12 cellular contexts compared by ENCODE assay signal in genomic region chr7:74464931-74465906, GRCh38. TPM values are rescaled to one million over a fixed set of nuclear protein-coding genes. Genes with fewer than 3 reads are reported as not detected.
A peak's percentile ranks its signal among the peaks of the same experiment; 100 is the strongest.
DNase-seq lines count a peak whose midpoint lies in the region; ATAC-seq and TF ChIP-seq lines count a peak whose summit lies in the region.
"Had no signal": no experiment of that assay in that cellular context is flagged by ENCODE, and none has a peak within 500 bp of the region (broad histone marks: within the 10 kb centered on the region; RNA-seq: fewer than 3 reads in every experiment).

No MANE protein-coding gene starts in this region.

- H3K27me3 Mint-ChIP-seq in activated CD4-positive, alpha-beta T cell treated with anti-CD3 and anti-CD28 coated beads, Interleukin-2, amount 10 ng/mL, durations not matched to agents 7 days and 5 days: no peaks in the 10 kb centered on the region
- H3K27me3 Mint-ChIP-seq in activated CD4-positive, alpha-beta T cell treated with anti-CD3 and anti-CD28 coated beads for 36 hours: no peaks in the 10 kb centered on the region

- H3K27ac ChIP-seq in RWPE1: peak overlapping the region; percentile 95
- H3K27ac ChIP-seq in left lung: no peak overlapping the region
- H3K27ac ChIP-seq in suprapubic skin: peak overlapping the region; percentile 81

- TF ChIP-seq POLR2A in suprapubic skin (IDR thresholded peaks at IDR 0.05): no peak

- CTCF ChIA-PET in activated CD4-positive, alpha-beta T cell treated with anti-CD3 and anti-CD28 coated beads, Interleukin-2, amount 10 ng/mL, durations not matched to agents 7 days and 5 days (lab: Charles Lee): no interaction called here
- CTCF ChIA-PET in activated CD4-positive, alpha-beta T cell treated with anti-CD3 and anti-CD28 coated beads for 36 hours (lab: Charles Lee): no interaction called here
- CTCF ChIA-PET in RWPE1 (lab: Yijun Ruan, JAX): interaction anchor here (0.5 to 1.3 kb wide), 4 partner anchors 47 to 259 kb away, joined by 3 to 4 read pairs (median 3); no protein-coding TSS in a partner anchor

- H3K27me3 ChIP-seq in left lung (no peaks in the 10 kb centered on the region), suprapubic skin (no peaks in the 10 kb centered on the region)

- TF ChIP-seq CTCF in RWPE1 (conservative IDR thresholded peaks at IDR 0.05; ENCODE audit: low read depth) (no peak), left lung (IDR thresholded peaks at IDR 0.05) (no peak), suprapubic skin (IDR thresholded peaks at IDR 0.05) (no peak)

- no peak overlapping the region for H3K4me3 Mint-ChIP-seq in activated CD4-positive, alpha-beta T cell treated with anti-CD3 and anti-CD28 coated beads, Interleukin-2, amount 10 ng/mL, durations not matched to agents 7 days and 5 days
- no peak overlapping the region for H3K4me3 Mint-ChIP-seq in activated CD4-positive, alpha-beta T cell treated with anti-CD3 and anti-CD28 coated beads for 36 hours
- H3K4me3 Mint-ChIP-seq: activated CD8-positive, alpha-beta T cell treated with anti-CD3 and anti-CD28 coated beads, Interleukin-2, amount 10 ng/mL, durations not matched to agents 7 days and 5 days had no signal

- POLR2A ChIA-PET in activated CD4-positive, alpha-beta T cell treated with anti-CD3 and anti-CD28 coated beads, Interleukin-2, amount 10 ng/mL, durations not matched to agents 7 days and 5 days (lab: Charles Lee): no interaction called here
- POLR2A ChIA-PET in activated CD4-positive, alpha-beta T cell treated with anti-CD3 and anti-CD28 coated beads for 36 hours (lab: Charles Lee): no interaction called here
- POLR2A ChIA-PET in RWPE1 (lab: Yijun Ruan, JAX; ENCODE audit: low non-redundant PET): no interaction called here

- WGBS in suprapubic skin: 63% methylated on average over 8 of the region's 8 CpGs

- H3K36me3 Mint-ChIP-seq in activated CD4-positive, alpha-beta T cell treated with anti-CD3 and anti-CD28 coated beads, Interleukin-2, amount 10 ng/mL, durations not matched to agents 7 days and 5 days (ENCODE audit: low read depth): no peaks in the 10 kb centered on the region
- no peaks in the 10 kb centered on the region for H3K36me3 Mint-ChIP-seq in activated CD4-positive, alpha-beta T cell treated with anti-CD3 and anti-CD28 coated beads for 36 hours (ENCODE audit: low read depth)

- peaks cover 5% of the 10 kb centered on the region for H3K4me1 Mint-ChIP-seq in activated CD4-positive, alpha-beta T cell treated with anti-CD3 and anti-CD28 coated beads, Interleukin-2, amount 10 ng/mL, durations not matched to agents 7 days and 5 days
- H3K4me1 Mint-ChIP-seq in activated CD4-positive, alpha-beta T cell treated with anti-CD3 and anti-CD28 coated beads for 36 hours: peaks cover 6% of the 10 kb centered on the region

- intact Hi-C loops in activated CD4-positive, alpha-beta T cell treated with anti-CD3 and anti-CD28 coated beads for 36 hours (cut with DNase I, micrococcal nuclease): no loop called here
- intact Hi-C loops in left lung (cut with DNase I): no loop called here

- no peak for DNase-seq in activated CD4-positive, alpha-beta T cell treated with anti-CD3 and anti-CD28 coated beads, Interleukin-2, amount 10 ng/mL, durations not matched to agents 7 days and 5 days
- DNase-seq in activated CD4-positive, alpha-beta T cell treated with anti-CD3 and anti-CD28 coated beads for 36 hours: no peak
- no peak for DNase-seq in RWPE1 (ENCODE audit: low spot score)
- no peak for DNase-seq in left lung
- no peak for DNase-seq in suprapubic skin (ENCODE audit: low spot score in 2 of 2)
- no peak for DNase-seq in KG1 (lab: John Stamatoyannopoulos, UW)
- no peak for DNase-seq in activated naive CD4-positive, alpha-beta T cell (lab: John Stamatoyannopoulos, UW)
- DNase-seq in NCI-H1930 (lab: John Stamatoyannopoulos, UW): no peak
- DNase-seq: activated CD8-positive, alpha-beta T cell treated with anti-CD3 and anti-CD28 coated beads, Interleukin-2, amount 10 ng/mL, durations not matched to agents 7 days and 5 days; activated gamma-delta T cell treated with Interleukin-2 at 50 U/mL for 16 hours; NCI-H226; T-helper 9 cell had no signal

- H3K9me3 ChIP-seq in left lung: no peaks in the 10 kb centered on the region
- H3K9me3 ChIP-seq in suprapubic skin: no peaks in the 10 kb centered on the region

- no peaks in the 10 kb centered on the region for H3K36me3 ChIP-seq in left lung
- H3K36me3 ChIP-seq in suprapubic skin: no peaks in the 10 kb centered on the region

- ATAC-seq in activated CD4-positive, alpha-beta T cell treated with anti-CD3 and anti-CD28 coated beads for 36 hours: no peak
- ATAC-seq in left lung: peak; percentile 67
- ATAC-seq: activated CD8-positive, alpha-beta T cell treated with anti-CD3 and anti-CD28 coated beads, Interleukin-2, amount 10 ng/mL, durations not matched to agents 7 days and 5 days had no signal

- peak overlapping the region; percentile 5 for H3K27ac Mint-ChIP-seq in activated CD4-positive, alpha-beta T cell treated with anti-CD3 and anti-CD28 coated beads, Interleukin-2, amount 10 ng/mL, durations not matched to agents 7 days and 5 days
- H3K27ac Mint-ChIP-seq in activated CD4-positive, alpha-beta T cell treated with anti-CD3 and anti-CD28 coated beads for 36 hours: no peak overlapping the region
- H3K27ac Mint-ChIP-seq: activated CD8-positive, alpha-beta T cell treated with anti-CD3 and anti-CD28 coated beads, Interleukin-2, amount 10 ng/mL, durations not matched to agents 7 days and 5 days had no signal

- H3K9me3 Mint-ChIP-seq in activated CD4-positive, alpha-beta T cell treated with anti-CD3 and anti-CD28 coated beads, Interleukin-2, amount 10 ng/mL, durations not matched to agents 7 days and 5 days: no peaks in the 10 kb centered on the region
- H3K9me3 Mint-ChIP-seq in activated CD4-positive, alpha-beta T cell treated with anti-CD3 and anti-CD28 coated beads for 36 hours (ENCODE audit: low read depth): no peaks in the 10 kb centered on the region

- H3K4me3 ChIP-seq in left lung (no peak overlapping the region), suprapubic skin (no peak overlapping the region)

- H3K4me1 ChIP-seq in left lung (no peaks in the 10 kb centered on the region), suprapubic skin (peaks cover 31% of the 10 kb centered on the region)

- TF ChIP-seq EP300 in suprapubic skin (IDR thresholded peaks at IDR 0.05): no peak

RNA-seq across cellular contexts. Expression of gene GTF2IRD1, which starts 11.5 kb away (rescaled TPM):
- 1 to 10 TPM in 1 of 2 experiments, under 1 TPM in 1; 0.94 to 1.3 TPM for total RNA-seq in activated CD4-positive, alpha-beta T cell treated with anti-CD3 and anti-CD28 coated beads, Interleukin-2, amount 10 ng/mL, durations not matched to agents 7 days and 5 days
- total RNA-seq in activated CD4-positive, alpha-beta T cell treated with anti-CD3 and anti-CD28 coated beads for 36 hours: 1 to 10 TPM; 4.6 to 5.3 TPM
- total RNA-seq in left lung: 10 to 100 TPM; 20.8 to 28.3 TPM
- total RNA-seq in suprapubic skin: 10 to 100 TPM; 23.1 to 41.2 (median 25.0) TPM
- total RNA-seq: activated CD8-positive, alpha-beta T cell treated with anti-CD3 and anti-CD28 coated beads, Interleukin-2, amount 10 ng/mL, durations not matched to agents 7 days and 5 days had no signal

Comparison
In these comparisons a context has a peak if more than half of its experiments do, and no peak if none do; other contexts are left out.
1. H3K27ac ChIP-seq: peak in RWPE1 (single experiment) and suprapubic skin (single experiment); none in left lung (0 of 2).